ENCODE assay signal across 18 cellular contexts in genomic region chr10:49194212-49194920, GRCh38. TPM values are rescaled to one million over a fixed set of nuclear protein-coding genes. Genes with fewer than 3 reads are reported as not detected.
DNase-seq lines count a peak whose midpoint lies in the region; ATAC-seq and TF ChIP-seq lines count a peak whose summit lies in the region.
"Had no signal": no experiment of that assay in that cellular context is flagged by ENCODE, and none has a peak within 500 bp of the region (broad histone marks: within the 10 kb centered on the region; RNA-seq: fewer than 3 reads in every experiment).

No MANE protein-coding gene starts in this region.

- peak overlapping the region; percentile 37 for H3K27ac ChIP-seq in right cardiac atrium (ENCODE audit: low read length)
- peak overlapping the region in 3 of 4 donors; percentile 32 to 47 (median 39) for H3K27ac ChIP-seq in esophagus muscularis mucosa (replicated peaks in 1 of 4)
- H3K27ac ChIP-seq: brain microvascular endothelial cell, prostate gland had no signal

- intact Hi-C loops in right cardiac atrium (cut with DNase I) = no loop called here
- intact Hi-C loops in Right ventricle myocardium inferior (cut with DNase I) = no loop called here
- intact Hi-C loops in esophagus muscularis mucosa (cut with DNase I) = no loop called here

- H3K4me3 ChIP-seq in right cardiac atrium (ENCODE audit: low read length) (no peak overlapping the region), esophagus muscularis mucosa (no peak overlapping the region)
- H3K4me3 ChIP-seq: left lung, prostate gland had no signal

- no peak for TF ChIP-seq POLR2A in esophagus muscularis mucosa (IDR thresholded peaks at IDR 0.05; ENCODE audit: low read depth)

- 57% methylated on average over 8 of the region's 8 CpGs for WGBS in right cardiac atrium
- 70% methylated on average over 8 of the region's 8 CpGs for WGBS in esophagus muscularis mucosa

- H3K36me3 ChIP-seq in esophagus muscularis mucosa = no peaks in the 10 kb centered on the region
- H3K36me3 ChIP-seq: BE2C, brain microvascular endothelial cell, left lung, prostate gland had no signal

- peaks cover 6% of the 10 kb centered on the region for H3K27me3 Mint-ChIP-seq in T-helper 17 cell

- DNase-seq in right cardiac atrium = no peak
- no peak for DNase-seq in Right ventricle myocardium inferior (ENCODE audit: missing footprints)
- DNase-seq in T-helper 17 cell = no peak
- DNase-seq in esophagus muscularis mucosa (ENCODE audit: extremely low spot score) = no peak
- no peak for DNase-seq in HuH-7 (ENCODE audit: low spot score)
- no peak for DNase-seq in NCI-H187 (lab: John Stamatoyannopoulos, UW)
- DNase-seq in NCI-H2171 treated with DMSO at 0.1 percent for 48 hours (lab: John Stamatoyannopoulos, UW) = no peak
- DNase-seq: BE2C; brain microvascular endothelial cell; DMS53; left lung; NCI-H1436 treated with DMSO at 0.1 percent for 48 hours; NCI-H345; OCI-M1; SK-N-SH; stimulated activated CD4-positive, alpha-beta T cell treated with anti-CD3 and anti-CD28 coated beads, Interleukin-15, amount 100 ng/mL, for 24 hours had no signal

- TF ChIP-seq EP300 in esophagus muscularis mucosa (IDR thresholded peaks at IDR 0.05) = no peak

- H3K27me3 ChIP-seq in right cardiac atrium (ENCODE audit: control insufficient read depth, insufficient read depth) = no peaks in the 10 kb centered on the region
- peaks cover 0 to 18% (median 0%) of the 10 kb centered on the region in 4 donors for H3K27me3 ChIP-seq in esophagus muscularis mucosa
- H3K27me3 ChIP-seq: BE2C, brain microvascular endothelial cell, left lung had no signal

- H3K4me1 ChIP-seq in right cardiac atrium (ENCODE audit: control insufficient read depth, insufficient read depth, low read length) = peaks cover 8% of the 10 kb centered on the region
- H3K4me1 ChIP-seq in esophagus muscularis mucosa = peaks cover 2 to 11% (median 8%) of the 10 kb centered on the region in 4 donors
- H3K4me1 ChIP-seq: BE2C, prostate gland had no signal

- H3K36me3 Mint-ChIP-seq in T-helper 17 cell (ENCODE audit: low read depth) = peaks cover 2% of the 10 kb centered on the region

- TF ChIP-seq CTCF in esophagus muscularis mucosa (IDR thresholded peaks at IDR 0.05) = no peak

- peak in 1 of 2 donors; percentile 90 for ATAC-seq in right cardiac atrium
- ATAC-seq in Right ventricle myocardium inferior = no peak
- ATAC-seq in T-helper 17 cell = peak; percentile 50
- ATAC-seq: activated naive CD4-positive, alpha-beta T cell treated with anti-CD3 and anti-CD28 coated beads, Interleukin-2, amount 50 U/mL, for 72 hours; left lung had no signal

- H3K27ac Mint-ChIP-seq in T-helper 17 cell = peak overlapping the region; percentile 80
- H3K27ac Mint-ChIP-seq: activated naive CD4-positive, alpha-beta T cell treated with anti-CD3 and anti-CD28 coated beads, Interleukin-2, amount 50 U/mL, for 72 hours had no signal

- peak overlapping the region; percentile 67 for H3K4me3 Mint-ChIP-seq in T-helper 17 cell

- H3K4me1 Mint-ChIP-seq in T-helper 17 cell = peaks cover 27% of the 10 kb centered on the region

- H3K9me3 ChIP-seq in right cardiac atrium (ENCODE audit: control insufficient read depth, low read length) (no peaks in the 10 kb centered on the region), T-helper 17 cell (ENCODE audit: control insufficient read depth, low read length, poor library complexity, severe bottlenecking) (no peaks in the 10 kb centered on the region), esophagus muscularis mucosa (no peaks in the 10 kb centered on the region)
- H3K9me3 ChIP-seq: BE2C, prostate gland, SK-N-SH had no signal

RNA-seq across cellular contexts. Expression of gene TMEM273, which starts 6.2 kb away (rescaled TPM):
- total RNA-seq in right cardiac atrium (10 to 100 TPM in 3 of 4 donors, 1 to 10 TPM in 1; 9.6 to 36.9 (median 24.2) TPM), Right ventricle myocardium inferior (27.9 TPM), T-helper 17 cell (10 to 100 TPM; 11.3 to 39.6 TPM), esophagus muscularis mucosa (10 to 100 TPM; 11.6 to 36.8 (median 25.1) TPM)
- 23.6 TPM for polyA plus RNA-seq in right cardiac atrium
- polyA plus RNA-seq: SK-N-SH had no signal
